1 cellular context compared by ENCODE assay signal in the genomic region with DNA sequence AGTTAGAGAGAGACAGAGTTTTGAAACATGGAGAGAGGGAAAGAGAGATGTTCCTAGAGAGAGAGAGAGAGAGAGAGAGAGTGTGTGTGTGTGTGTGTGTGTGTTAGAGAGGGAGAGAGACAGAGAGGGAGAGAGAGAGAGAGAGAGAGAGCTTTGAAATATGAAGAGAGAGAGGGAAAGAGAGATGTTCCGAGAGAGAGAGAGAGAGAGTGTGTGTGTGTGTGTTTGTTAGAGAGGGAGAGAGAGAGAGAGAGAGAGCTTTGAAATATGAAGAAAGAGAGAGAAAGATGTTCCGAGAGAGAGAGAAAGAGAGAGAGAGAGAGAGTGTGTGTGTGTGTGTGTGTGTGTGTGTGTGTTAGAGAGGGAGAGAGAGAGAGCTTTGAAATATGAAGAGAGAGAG.
TF ChIP-seq lines count a peak whose summit lies in the region.

No MANE protein-coding gene starts in this region.

TF ChIP-seq in H1, 55 proteins besides CTCF, POLR2A, EP300 and RAD21:
- no peak for TF ChIP-seq EGR1 (IDR thresholded peaks at IDR 0.05; ENCODE audit: borderline replicate concordance, low read depth, low read length)
- no peak for TF ChIP-seq NANOG (IDR thresholded peaks at IDR 0.05; ENCODE audit: insufficient read depth, low read depth, low read length, poor library complexity, severe bottlenecking)
- no peak for TF ChIP-seq RNF2 (IDR thresholded peaks at IDR 0.05; ENCODE audit: borderline replicate concordance, low read depth, low read length, missing control alignments, poor library complexity, severe bottlenecking)
- TF ChIP-seq, protein P1, sequence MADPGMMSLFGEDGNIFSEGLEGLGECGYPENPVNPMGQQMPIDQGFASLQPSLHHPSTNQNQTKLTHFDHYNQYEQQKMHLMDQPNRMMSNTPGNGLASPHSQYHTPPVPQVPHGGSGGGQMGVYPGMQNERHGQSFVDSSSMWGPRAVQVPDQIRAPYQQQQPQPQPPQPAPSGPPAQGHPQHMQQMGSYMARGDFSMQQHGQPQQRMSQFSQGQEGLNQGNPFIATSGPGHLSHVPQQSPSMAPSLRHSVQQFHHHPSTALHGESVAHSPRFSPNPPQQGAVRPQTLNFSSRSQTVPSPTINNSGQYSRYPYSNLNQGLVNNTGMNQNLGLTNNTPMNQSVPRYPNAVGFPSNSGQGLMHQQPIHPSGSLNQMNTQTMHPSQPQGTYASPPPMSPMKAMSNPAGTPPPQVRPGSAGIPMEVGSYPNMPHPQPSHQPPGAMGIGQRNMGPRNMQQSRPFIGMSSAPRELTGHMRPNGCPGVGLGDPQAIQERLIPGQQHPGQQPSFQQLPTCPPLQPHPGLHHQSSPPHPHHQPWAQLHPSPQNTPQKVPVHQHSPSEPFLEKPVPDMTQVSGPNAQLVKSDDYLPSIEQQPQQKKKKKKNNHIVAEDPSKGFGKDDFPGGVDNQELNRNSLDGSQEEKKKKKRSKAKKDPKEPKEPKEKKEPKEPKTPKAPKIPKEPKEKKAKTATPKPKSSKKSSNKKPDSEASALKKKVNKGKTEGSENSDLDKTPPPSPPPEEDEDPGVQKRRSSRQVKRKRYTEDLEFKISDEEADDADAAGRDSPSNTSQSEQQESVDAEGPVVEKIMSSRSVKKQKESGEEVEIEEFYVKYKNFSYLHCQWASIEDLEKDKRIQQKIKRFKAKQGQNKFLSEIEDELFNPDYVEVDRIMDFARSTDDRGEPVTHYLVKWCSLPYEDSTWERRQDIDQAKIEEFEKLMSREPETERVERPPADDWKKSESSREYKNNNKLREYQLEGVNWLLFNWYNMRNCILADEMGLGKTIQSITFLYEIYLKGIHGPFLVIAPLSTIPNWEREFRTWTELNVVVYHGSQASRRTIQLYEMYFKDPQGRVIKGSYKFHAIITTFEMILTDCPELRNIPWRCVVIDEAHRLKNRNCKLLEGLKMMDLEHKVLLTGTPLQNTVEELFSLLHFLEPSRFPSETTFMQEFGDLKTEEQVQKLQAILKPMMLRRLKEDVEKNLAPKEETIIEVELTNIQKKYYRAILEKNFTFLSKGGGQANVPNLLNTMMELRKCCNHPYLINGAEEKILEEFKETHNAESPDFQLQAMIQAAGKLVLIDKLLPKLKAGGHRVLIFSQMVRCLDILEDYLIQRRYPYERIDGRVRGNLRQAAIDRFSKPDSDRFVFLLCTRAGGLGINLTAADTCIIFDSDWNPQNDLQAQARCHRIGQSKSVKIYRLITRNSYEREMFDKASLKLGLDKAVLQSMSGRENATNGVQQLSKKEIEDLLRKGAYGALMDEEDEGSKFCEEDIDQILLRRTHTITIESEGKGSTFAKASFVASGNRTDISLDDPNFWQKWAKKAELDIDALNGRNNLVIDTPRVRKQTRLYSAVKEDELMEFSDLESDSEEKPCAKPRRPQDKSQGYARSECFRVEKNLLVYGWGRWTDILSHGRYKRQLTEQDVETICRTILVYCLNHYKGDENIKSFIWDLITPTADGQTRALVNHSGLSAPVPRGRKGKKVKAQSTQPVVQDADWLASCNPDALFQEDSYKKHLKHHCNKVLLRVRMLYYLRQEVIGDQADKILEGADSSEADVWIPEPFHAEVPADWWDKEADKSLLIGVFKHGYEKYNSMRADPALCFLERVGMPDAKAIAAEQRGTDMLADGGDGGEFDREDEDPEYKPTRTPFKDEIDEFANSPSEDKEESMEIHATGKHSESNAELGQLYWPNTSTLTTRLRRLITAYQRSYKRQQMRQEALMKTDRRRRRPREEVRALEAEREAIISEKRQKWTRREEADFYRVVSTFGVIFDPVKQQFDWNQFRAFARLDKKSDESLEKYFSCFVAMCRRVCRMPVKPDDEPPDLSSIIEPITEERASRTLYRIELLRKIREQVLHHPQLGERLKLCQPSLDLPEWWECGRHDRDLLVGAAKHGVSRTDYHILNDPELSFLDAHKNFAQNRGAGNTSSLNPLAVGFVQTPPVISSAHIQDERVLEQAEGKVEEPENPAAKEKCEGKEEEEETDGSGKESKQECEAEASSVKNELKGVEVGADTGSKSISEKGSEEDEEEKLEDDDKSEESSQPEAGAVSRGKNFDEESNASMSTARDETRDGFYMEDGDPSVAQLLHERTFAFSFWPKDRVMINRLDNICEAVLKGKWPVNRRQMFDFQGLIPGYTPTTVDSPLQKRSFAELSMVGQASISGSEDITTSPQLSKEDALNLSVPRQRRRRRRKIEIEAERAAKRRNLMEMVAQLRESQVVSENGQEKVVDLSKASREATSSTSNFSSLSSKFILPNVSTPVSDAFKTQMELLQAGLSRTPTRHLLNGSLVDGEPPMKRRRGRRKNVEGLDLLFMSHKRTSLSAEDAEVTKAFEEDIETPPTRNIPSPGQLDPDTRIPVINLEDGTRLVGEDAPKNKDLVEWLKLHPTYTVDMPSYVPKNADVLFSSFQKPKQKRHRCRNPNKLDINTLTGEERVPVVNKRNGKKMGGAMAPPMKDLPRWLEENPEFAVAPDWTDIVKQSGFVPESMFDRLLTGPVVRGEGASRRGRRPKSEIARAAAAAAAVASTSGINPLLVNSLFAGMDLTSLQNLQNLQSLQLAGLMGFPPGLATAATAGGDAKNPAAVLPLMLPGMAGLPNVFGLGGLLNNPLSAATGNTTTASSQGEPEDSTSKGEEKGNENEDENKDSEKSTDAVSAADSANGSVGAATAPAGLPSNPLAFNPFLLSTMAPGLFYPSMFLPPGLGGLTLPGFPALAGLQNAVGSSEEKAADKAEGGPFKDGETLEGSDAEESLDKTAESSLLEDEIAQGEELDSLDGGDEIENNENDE (IDR thresholded peaks at IDR 0.05; ENCODE audit: insufficient replicate concordance, low read length): no peak
- TF ChIP-seq, protein P2, sequence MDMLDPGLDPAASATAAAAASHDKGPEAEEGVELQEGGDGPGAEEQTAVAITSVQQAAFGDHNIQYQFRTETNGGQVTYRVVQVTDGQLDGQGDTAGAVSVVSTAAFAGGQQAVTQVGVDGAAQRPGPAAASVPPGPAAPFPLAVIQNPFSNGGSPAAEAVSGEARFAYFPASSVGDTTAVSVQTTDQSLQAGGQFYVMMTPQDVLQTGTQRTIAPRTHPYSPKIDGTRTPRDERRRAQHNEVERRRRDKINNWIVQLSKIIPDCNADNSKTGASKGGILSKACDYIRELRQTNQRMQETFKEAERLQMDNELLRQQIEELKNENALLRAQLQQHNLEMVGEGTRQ (IDR thresholded peaks at IDR 0.05; ENCODE audit: low read length): no peak
- no peak for TF ChIP-seq KDM4A (IDR thresholded peaks at IDR 0.05; ENCODE audit: low read depth, low read length, severe bottlenecking)
- no peak for TF ChIP-seq TCF12 (IDR thresholded peaks at IDR 0.05; ENCODE audit: low read depth, low read length)
- TF ChIP-seq MAFK (IDR thresholded peaks at IDR 0.05; ENCODE audit: low read depth, low read length): no peak
- no peak for TF ChIP-seq FOSL1 (IDR thresholded peaks at IDR 0.05; ENCODE audit: insufficient read depth, low read depth, low read length)
- TF ChIP-seq PHF8 (conservative IDR thresholded peaks at IDR 0.05; ENCODE audit: low read depth, low read length): no peak
- TF ChIP-seq SUZ12 (IDR thresholded peaks at IDR 0.05; ENCODE audit: low read length): no peak
- TF ChIP-seq TAF1 (IDR thresholded peaks at IDR 0.05; ENCODE audit: low read depth, low read length): no peak
